In the genomic region with DNA sequence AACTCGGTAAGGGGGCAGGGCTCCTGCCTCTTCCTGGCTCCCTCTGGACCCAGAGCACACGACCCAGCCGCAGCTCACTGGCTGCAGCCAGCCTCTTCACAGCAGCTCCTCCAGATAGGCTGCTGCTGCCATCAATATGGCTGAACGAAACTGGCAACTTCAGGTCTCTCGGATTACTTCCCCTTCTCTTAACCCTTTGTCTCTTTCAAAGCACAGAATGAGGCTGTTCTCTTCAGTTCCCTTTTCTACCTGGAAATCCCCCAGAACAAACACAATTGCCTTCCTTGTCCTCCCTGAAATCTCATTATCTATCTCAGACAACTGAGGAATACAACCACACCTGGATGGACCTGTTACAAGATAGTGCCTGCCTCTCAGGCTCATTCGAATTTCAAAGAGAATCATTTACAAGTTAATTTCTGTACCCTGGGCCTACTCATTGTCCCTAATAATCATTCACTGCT, we compare ENCODE assay signal across 11 cellular contexts.
DNase-seq lines count a peak whose midpoint lies in the region; ATAC-seq lines count a peak whose summit lies in the region.
"Had no signal": no experiment of that assay in that cellular context is flagged by ENCODE, and none has a peak within 500 bp of the region (broad histone marks: within the 10 kb centered on the region; RNA-seq: fewer than 3 reads in every experiment).

No MANE protein-coding gene starts in this region.

- peak overlapping the region; percentile 47 for H3K27ac Mint-ChIP-seq in dendritic cell treated with granulocyte-macrophage colony-stimulating factor and Interleukin-4, amounts not matched to agents 40 ng/mL and 50 ng/mL, for 4 days
- H3K27ac Mint-ChIP-seq in T-cell: no peak overlapping the region
- H3K27ac Mint-ChIP-seq: CD4-positive, CD25-positive, alpha-beta regulatory T cell had no signal

- H3K4me1 Mint-ChIP-seq in dendritic cell treated with granulocyte-macrophage colony-stimulating factor and Interleukin-4, amounts not matched to agents 40 ng/mL and 50 ng/mL, for 4 days (ENCODE audit: low read depth): peaks cover 9% of the 10 kb centered on the region
- no peaks in the 10 kb centered on the region for H3K4me1 Mint-ChIP-seq in T-cell
- H3K4me1 Mint-ChIP-seq: CD4-positive, CD25-positive, alpha-beta regulatory T cell had no signal

- no peak for DNase-seq in A172 (ENCODE audit: low spot score)
- DNase-seq in UCSD-AML1 (lab: John Stamatoyannopoulos, UW; ENCODE audit: unreplicated experiment): no peak
- no peak for DNase-seq in HUDEP-2 (lab: John Stamatoyannopoulos, UW; ENCODE audit: unreplicated experiment in 76 of 76)
- no peak for DNase-seq in T-cell
- DNase-seq: activated naive CD4-positive, alpha-beta T cell treated with Interleukin-2 at 50 U/mL for 16 hours; CD4-positive, CD25-positive, alpha-beta regulatory T cell had no signal

- intact Hi-C loops in dendritic cell treated with granulocyte-macrophage colony-stimulating factor and Interleukin-4, amounts not matched to agents 40 ng/mL and 50 ng/mL, for 4 days (cut with micrococcal nuclease): no loop called here

- no peaks in the 10 kb centered on the region for H3K27me3 Mint-ChIP-seq in dendritic cell treated with granulocyte-macrophage colony-stimulating factor and Interleukin-4, amounts not matched to agents 40 ng/mL and 50 ng/mL, for 4 days
- no peaks in the 10 kb centered on the region for H3K27me3 Mint-ChIP-seq in T-cell
- H3K27me3 Mint-ChIP-seq: CD4-positive, CD25-positive, alpha-beta regulatory T cell had no signal

- no peaks in the 10 kb centered on the region for H3K36me3 Mint-ChIP-seq in dendritic cell treated with granulocyte-macrophage colony-stimulating factor and Interleukin-4, amounts not matched to agents 40 ng/mL and 50 ng/mL, for 4 days (ENCODE audit: low read depth)
- H3K36me3 Mint-ChIP-seq in T-cell: no peaks in the 10 kb centered on the region
- H3K36me3 Mint-ChIP-seq: CD4-positive, CD25-positive, alpha-beta regulatory T cell had no signal

- H3K4me3 Mint-ChIP-seq in dendritic cell treated with granulocyte-macrophage colony-stimulating factor and Interleukin-4, amounts not matched to agents 40 ng/mL and 50 ng/mL, for 4 days: no peak overlapping the region
- H3K4me3 Mint-ChIP-seq in T-cell: no peak overlapping the region
- H3K4me3 Mint-ChIP-seq: CD4-positive, CD25-positive, alpha-beta regulatory T cell; neural crest cell had no signal

- no peaks in the 10 kb centered on the region for H3K9me3 Mint-ChIP-seq in dendritic cell treated with granulocyte-macrophage colony-stimulating factor and Interleukin-4, amounts not matched to agents 40 ng/mL and 50 ng/mL, for 4 days
- peaks cover 2 to 7% (median 6%) of the 10 kb centered on the region in 3 donors for H3K9me3 Mint-ChIP-seq in T-cell

- POLR2A ChIA-PET in T-cell (lab: Charles Lee): no interaction called here

- CTCF ChIA-PET in T-cell (lab: Charles Lee): no interaction called here

- ATAC-seq in GM18498 (IDR thresholded peaks at IDR 0.05; ENCODE audit: unreplicated experiment) (peak; percentile 97), GM21447 (IDR thresholded peaks at IDR 0.05; ENCODE audit: unreplicated experiment) (peak; percentile 98), HG03196 (IDR thresholded peaks at IDR 0.05; ENCODE audit: unreplicated experiment) (peak; percentile 98), T-cell (replicated peaks in 1 of 4) (no peak)

Comparison
In these comparisons a context has a peak if more than half of its experiments do, and no peak if none do; other contexts are left out.
1. ATAC-seq: peak in GM18498 (single experiment), GM21447 (single experiment) and HG03196 (single experiment); none in T-cell (0 of 4).